ENCODE assay signal across 8 cellular contexts in genomic region chr10:22230331-22230833, GRCh38. TPM values are rescaled to one million over a fixed set of nuclear protein-coding genes. Genes with fewer than 3 reads are reported as not detected.
DNase-seq lines count a peak whose midpoint lies in the region; ATAC-seq and TF ChIP-seq lines count a peak whose summit lies in the region.

No MANE protein-coding gene starts in this region.

- H3K9me3 ChIP-seq in CD4-positive, alpha-beta T cell (ENCODE audit: control insufficient read depth, low read length): no peaks in the 10 kb centered on the region

- CTCF ChIA-PET in CD4-positive, alpha-beta T cell (lab: Charles Lee): interaction anchor here (1.0 to 1.9 kb wide), 4 partner anchors 9 to 733 kb away, joined by 3 to 6 read pairs (median 4); no protein-coding TSS in a partner anchor

- H3K27me3 ChIP-seq in CD4-positive, alpha-beta T cell (ENCODE audit: control insufficient read depth, insufficient read depth, low read length): no peaks in the 10 kb centered on the region
- no peaks in the 10 kb centered on the region for H3K27me3 ChIP-seq in H7 (ENCODE audit: control insufficient read depth, insufficient read depth, low read length)

- peak in 3 of 10 experiments; percentile 5 to 28 (median 11) for DNase-seq in CD4-positive, alpha-beta T cell
- DNase-seq in H7 (peak; percentile 23), NCI-H510A treated with DMSO at 0.1 percent for 48 hours (lab: John Stamatoyannopoulos, UW) (peak; percentile 63), germinal center (ENCODE audit: low spot score) (peak; percentile 37), pons (ENCODE audit: low spot score) (peak; percentile 70), T1000 (lab: John Stamatoyannopoulos, UW) (no peak)
- DNase-seq in activated T-cell treated with anti-CD3 and anti-CD28 coated beads, Interleukin-2, amount 50 U/mL, for 72 hours: peak; percentile 16 to 17

- H3K27ac ChIP-seq in CD4-positive, alpha-beta T cell (ENCODE audit: low read depth, low read length): no peak overlapping the region

- H3K4me3 Mint-ChIP-seq in CD4-positive, alpha-beta T cell: peak overlapping the region; percentile 92
- H3K4me3 Mint-ChIP-seq in activated T-cell treated with anti-CD3 and anti-CD28 coated beads, Interleukin-2, amount 50 U/mL, for 72 hours: peak overlapping the region; percentile 71 to 90

- POLR2A ChIA-PET in CD4-positive, alpha-beta T cell (lab: Charles Lee): interaction anchor here (0.6 to 5.2 kb wide), 12 partner anchors 13 to 709 kb away, joined by 3 to 96 read pairs (median 12); partner anchors contain the start of genes BMI1, COMMD3 and DNAJC1

- H3K9me3 Mint-ChIP-seq in CD4-positive, alpha-beta T cell: peaks cover 2% of the 10 kb centered on the region
- H3K9me3 Mint-ChIP-seq in activated T-cell treated with anti-CD3 and anti-CD28 coated beads, Interleukin-2, amount 50 U/mL, for 72 hours: no peaks in the 10 kb centered on the region

- no peak for TF ChIP-seq CTCF in CD4-positive, alpha-beta T cell (IDR thresholded peaks at IDR 0.05)

- ATAC-seq in CD4-positive, alpha-beta T cell (ENCODE audit: poor library complexity): peak; percentile 55
- peak; percentile 28 to 34 for ATAC-seq in activated T-cell treated with anti-CD3 and anti-CD28 coated beads, Interleukin-2, amount 50 U/mL, for 72 hours (replicated peaks in 1 of 2)
- no peak for ATAC-seq in HG02588 (IDR thresholded peaks at IDR 0.05; ENCODE audit: unreplicated experiment)

- H3K4me3 ChIP-seq in H7 (ENCODE audit: insufficient read depth, low read depth, low read length): peak overlapping the region; percentile 85

- H3K4me1 Mint-ChIP-seq in CD4-positive, alpha-beta T cell (ENCODE audit: low read depth): peaks cover 19% of the 10 kb centered on the region
- peaks cover 21% of the 10 kb centered on the region for H3K4me1 Mint-ChIP-seq in activated T-cell treated with anti-CD3 and anti-CD28 coated beads, Interleukin-2, amount 50 U/mL, for 72 hours (ENCODE audit: low read depth)

- intact Hi-C loops in CD4-positive, alpha-beta T cell (cut with DNase I, micrococcal nuclease): loop anchor here (1.0 to 10.0 kb wide), 3 partner anchors 17 to 1204 kb away; partner anchors contain the start of gene OTUD1 (in 1 of the 2)

- H3K27ac Mint-ChIP-seq in CD4-positive, alpha-beta T cell: peak overlapping the region; percentile 99
- H3K27ac Mint-ChIP-seq in activated T-cell treated with anti-CD3 and anti-CD28 coated beads, Interleukin-2, amount 50 U/mL, for 72 hours: peak overlapping the region; percentile 100

- H3K36me3 ChIP-seq in H7 (replicated peaks; ENCODE audit: control insufficient read depth, insufficient read depth, low read length): no peaks in the 10 kb centered on the region

- H3K36me3 Mint-ChIP-seq in CD4-positive, alpha-beta T cell (ENCODE audit: low read depth): peaks cover 17% of the 10 kb centered on the region
- H3K36me3 Mint-ChIP-seq in activated T-cell treated with anti-CD3 and anti-CD28 coated beads, Interleukin-2, amount 50 U/mL, for 72 hours (ENCODE audit: insufficient read depth in 2 of 2): peaks cover 0 to 3% of the 10 kb centered on the region in 2 donors

- H3K27me3 Mint-ChIP-seq in CD4-positive, alpha-beta T cell: peaks cover 11% of the 10 kb centered on the region
- peaks cover 4% of the 10 kb centered on the region for H3K27me3 Mint-ChIP-seq in activated T-cell treated with anti-CD3 and anti-CD28 coated beads, Interleukin-2, amount 50 U/mL, for 72 hours (ENCODE audit: low read depth)

RNA-seq across cellular contexts. Expression of gene EBLN1, which starts 12.6 kb away (rescaled TPM):
- not detected for total RNA-seq in CD4-positive, alpha-beta T cell
- total RNA-seq in H7 (2014; rRNA removed; shearing (Covaris generic)): not detected in 2 replicates
- not detected for total RNA-seq in activated T-cell treated with anti-CD3 and anti-CD28 coated beads, Interleukin-2, amount 50 U/mL, for 72 hours
